In genomic region chr7:151825711-151826110, GRCh38 we compare ENCODE assay signal across 15 cellular contexts.
"Had no signal": no experiment of that assay in that cellular context is flagged by ENCODE, and none has a peak within 500 bp of the region (broad histone marks: within the 10 kb centered on the region; RNA-seq: fewer than 3 reads in every experiment).

No MANE protein-coding gene starts in this region.

- H3K4me3 Mint-ChIP-seq: activated naive CD8-positive, alpha-beta T cell treated with anti-CD3 and anti-CD28 coated beads, Interleukin-2, amount 50 U/mL, for 24 hours; neural progenitor cell had no signal

- H3K27ac ChIP-seq: colonic mucosa, neural progenitor cell, pancreas had no signal

- DNase-seq: activated CD4-positive, alpha-beta T cell treated with anti-CD3 and anti-CD28 coated beads, Interleukin-2, amount 50 U/mL, for 48 hours; activated naive CD4-positive, alpha-beta T cell treated with Interleukin-2 at 50 U/mL for 16 hours; activated naive CD8-positive, alpha-beta T cell treated with anti-CD3 and anti-CD28 coated beads, Interleukin-2, amount 50 U/mL, for 24 hours; colonic mucosa; effector CD4-positive, alpha-beta T cell; islet precursor cell; mesendoderm; pancreas; stimulated activated CD4-positive, alpha-beta T cell treated with anti-CD3 and anti-CD28 coated beads, Interleukin-15, amount 100 ng/mL, for 24 hours; stimulated activated CD4-positive, alpha-beta T cell treated with anti-CD3 and anti-CD28 coated beads, Interleukin-4, amount 100 ng/mL, for 24 hours; stomach had no signal

- H3K9me3 Mint-ChIP-seq: activated naive CD8-positive, alpha-beta T cell treated with anti-CD3 and anti-CD28 coated beads, Interleukin-2, amount 50 U/mL, for 24 hours; neural progenitor cell had no signal

- H3K9me3 ChIP-seq: colonic mucosa, gastroesophageal sphincter, pancreas, stomach had no signal

- H3K4me1 ChIP-seq: colonic mucosa, neural progenitor cell had no signal

- H3K27ac Mint-ChIP-seq: activated naive CD8-positive, alpha-beta T cell treated with anti-CD3 and anti-CD28 coated beads, Interleukin-2, amount 50 U/mL, for 24 hours; neural progenitor cell had no signal

- H3K4me3 ChIP-seq: colonic mucosa, gastroesophageal sphincter, neural progenitor cell, pancreas, stomach had no signal

- H3K36me3 ChIP-seq: colonic mucosa, gastroesophageal sphincter, neural progenitor cell, pancreas, stomach had no signal

- H3K27me3 ChIP-seq: colonic mucosa, neural progenitor cell, pancreas, stomach had no signal

- H3K27me3 Mint-ChIP-seq: activated naive CD8-positive, alpha-beta T cell treated with anti-CD3 and anti-CD28 coated beads, Interleukin-2, amount 50 U/mL, for 24 hours had no signal

- ATAC-seq: activated CD4-positive, CD25-positive, alpha-beta regulatory T cell treated with anti-CD3 and anti-CD28 coated beads, Interleukin-2, amount 50 U/mL, for 24 hours; activated naive CD8-positive, alpha-beta T cell treated with anti-CD3 and anti-CD28 coated beads, Interleukin-2, amount 50 U/mL, for 24 hours; gastroesophageal sphincter; left lobe of liver; pancreas had no signal

- H3K36me3 Mint-ChIP-seq: neural progenitor cell had no signal
